28 cellular contexts compared by ENCODE assay signal in the genomic region with DNA sequence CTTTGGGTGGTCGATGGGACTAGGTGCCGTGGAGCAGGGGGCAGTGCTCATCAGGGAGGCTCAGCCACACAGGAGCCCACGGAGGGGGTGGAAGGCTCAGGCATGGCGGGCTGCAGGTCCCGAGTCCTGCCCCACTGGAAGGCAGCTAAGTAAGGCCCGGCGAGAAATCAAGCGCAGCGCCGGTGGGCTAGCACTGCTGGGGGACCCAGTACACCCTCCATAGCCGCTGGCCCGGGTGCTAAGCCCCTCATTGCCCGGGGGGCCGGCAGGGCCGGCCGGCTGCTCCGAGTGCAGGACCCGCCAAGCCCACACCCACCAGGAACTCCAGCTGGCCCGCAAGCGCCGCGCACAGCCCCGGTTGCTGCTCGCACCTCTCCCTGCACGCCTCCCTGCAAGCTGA.
"Had no signal": no experiment of that assay in that cellular context is flagged by ENCODE, and none has a peak within 500 bp of the region (broad histone marks: within the 10 kb centered on the region; RNA-seq: fewer than 3 reads in every experiment).

No MANE protein-coding gene starts in this region.

- H3K27ac Mint-ChIP-seq: dendritic cell treated with granulocyte-macrophage colony-stimulating factor and Interleukin-4, amounts not matched to agents 40 ng/mL and 50 ng/mL, for 4 days; effector memory CD8-positive, alpha-beta T cell had no signal

- H3K27ac ChIP-seq: colonic mucosa, coronary artery, dorsolateral prefrontal cortex, epithelial cell of prostate, esophagus muscularis mucosa, esophagus squamous epithelium, foreskin keratinocyte, gastrocnemius medialis, gastroesophageal sphincter, heart left ventricle, heart right ventricle had no signal

- H3K9me3 Mint-ChIP-seq: dendritic cell treated with granulocyte-macrophage colony-stimulating factor and Interleukin-4, amounts not matched to agents 40 ng/mL and 50 ng/mL, for 4 days; effector memory CD8-positive, alpha-beta T cell had no signal

- ATAC-seq: effector memory CD8-positive, alpha-beta T cell; esophagus mucosa; foreskin keratinocyte; gastrocnemius medialis; gastroesophageal sphincter; heart left ventricle; heart right ventricle had no signal

- H3K27me3 ChIP-seq: colonic mucosa, dorsolateral prefrontal cortex, esophagus muscularis mucosa, esophagus squamous epithelium, foreskin keratinocyte, gastrocnemius medialis, gastroesophageal sphincter, heart left ventricle, heart right ventricle had no signal

- H3K4me3 ChIP-seq: colonic mucosa, coronary artery, dorsolateral prefrontal cortex, esophagus muscularis mucosa, esophagus squamous epithelium, gastrocnemius medialis, gastroesophageal sphincter, heart left ventricle, heart right ventricle had no signal

- H3K36me3 ChIP-seq: colonic mucosa had no signal

- H3K4me1 ChIP-seq: colonic mucosa, esophagus muscularis mucosa, esophagus squamous epithelium, foreskin keratinocyte, gastrocnemius medialis, gastroesophageal sphincter, heart left ventricle, heart right ventricle had no signal

- DNase-seq: colonic mucosa; cortex of kidney; dermis blood vessel endothelial cell; dorsolateral prefrontal cortex; effector CD4-positive, alpha-beta T cell; effector CD8-positive, alpha-beta T cell; effector memory CD4-positive, alpha-beta T cell; effector memory CD8-positive, alpha-beta T cell; erythroblast; esophagus squamous epithelium; foreskin fibroblast; foreskin keratinocyte; foreskin melanocyte; gastrocnemius medialis; glutamatergic neuron; head of caudate nucleus; heart left ventricle; heart right ventricle had no signal

- H3K27me3 Mint-ChIP-seq: dendritic cell treated with granulocyte-macrophage colony-stimulating factor and Interleukin-4, amounts not matched to agents 40 ng/mL and 50 ng/mL, for 4 days; effector memory CD8-positive, alpha-beta T cell had no signal

- H3K9me3 ChIP-seq: colonic mucosa, esophagus muscularis mucosa, esophagus squamous epithelium, gastrocnemius medialis, gastroesophageal sphincter, heart left ventricle, heart right ventricle had no signal

- FAIRE-seq: colon, endometrium, endothelial cell of umbilical vein, frontal cortex had no signal

- H3K4me3 Mint-ChIP-seq: dendritic cell treated with granulocyte-macrophage colony-stimulating factor and Interleukin-4, amounts not matched to agents 40 ng/mL and 50 ng/mL, for 4 days; effector memory CD8-positive, alpha-beta T cell had no signal
